ENCODE assay signal across 12 cellular contexts in the genomic region with DNA sequence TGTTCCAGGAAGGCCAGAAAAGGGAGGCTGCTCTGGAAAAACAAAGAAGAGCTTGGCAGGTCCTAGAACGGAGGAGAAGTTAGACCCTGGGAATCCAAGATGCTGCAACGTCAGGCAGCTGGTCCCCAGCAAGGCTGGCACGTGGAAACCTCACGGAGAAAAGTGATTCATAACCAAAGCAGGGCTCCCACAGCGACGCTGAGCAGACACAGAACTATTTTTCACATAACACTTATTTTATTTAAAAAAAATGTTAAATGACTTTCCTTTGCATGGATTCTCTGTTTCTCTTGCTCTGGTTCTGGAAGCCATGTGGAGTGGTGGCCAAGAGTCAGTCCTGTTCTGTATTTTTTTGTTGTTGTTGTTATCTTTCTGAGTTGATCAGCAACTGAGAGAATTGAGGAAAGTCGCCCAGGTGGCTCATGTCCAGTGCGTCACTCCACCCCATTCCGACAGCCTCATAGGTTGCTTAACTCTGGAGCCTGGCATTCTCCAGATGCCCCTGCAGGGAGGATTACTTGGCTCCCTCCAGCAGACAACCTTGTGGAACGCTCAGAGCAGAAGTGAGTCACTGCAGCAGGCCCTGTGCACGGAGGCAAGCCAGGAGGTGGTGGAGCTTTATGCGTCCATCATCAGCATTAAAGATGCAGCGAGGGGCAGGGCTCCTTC.
DNase-seq lines count a peak whose midpoint lies in the region; ATAC-seq and TF ChIP-seq lines count a peak whose summit lies in the region.
"Had no signal": no experiment of that assay in that cellular context is flagged by ENCODE, and none has a peak within 500 bp of the region (broad histone marks: within the 10 kb centered on the region; RNA-seq: fewer than 3 reads in every experiment).

No MANE protein-coding gene starts in this region.

- H3K27me3 ChIP-seq in ascending aorta (no peaks in the 10 kb centered on the region), tibial nerve (no peaks in the 10 kb centered on the region)

- H3K4me3 ChIP-seq in ascending aorta, result peak overlapping the region; percentile 14 to 31
- H3K4me3 ChIP-seq in tibial nerve, result no peak overlapping the region

- no peaks in the 10 kb centered on the region for H3K36me3 Mint-ChIP-seq in activated CD4-positive, alpha-beta T cell treated with anti-CD3 and anti-CD28 coated beads for 36 hours (ENCODE audit: low read depth)
- H3K36me3 Mint-ChIP-seq: activated naive CD4-positive, alpha-beta T cell treated with anti-CD3 and anti-CD28 coated beads, Interleukin-2, amount 50 U/mL, for 72 hours had no signal

- no peak overlapping the region for H3K27ac Mint-ChIP-seq in activated CD4-positive, alpha-beta T cell treated with anti-CD3 and anti-CD28 coated beads for 36 hours
- H3K27ac Mint-ChIP-seq: activated naive CD4-positive, alpha-beta T cell treated with anti-CD3 and anti-CD28 coated beads, Interleukin-2, amount 50 U/mL, for 72 hours had no signal

- H3K27ac ChIP-seq in ascending aorta, result peak overlapping the region; percentile 26 to 71
- H3K27ac ChIP-seq in tibial nerve, result peak overlapping the region in 1 of 4 donors; percentile 58

- intact Hi-C loops in activated CD4-positive, alpha-beta T cell treated with anti-CD3 and anti-CD28 coated beads for 36 hours (cut with DNase I, micrococcal nuclease), result no loop called here
- intact Hi-C loops in ascending aorta (cut with DNase I), result loop anchor here (2.0 to 5.0 kb wide), 2 partner anchors 182 to 250 kb away; no protein-coding TSS in a partner anchor
- intact Hi-C loops in head of caudate nucleus (cut with DNase I), result no loop called here

- peak; percentile 47 for ATAC-seq in activated CD4-positive, alpha-beta T cell treated with anti-CD3 and anti-CD28 coated beads for 36 hours
- no peak for ATAC-seq in HG03108 (IDR thresholded peaks at IDR 0.05; ENCODE audit: unreplicated experiment)

- TF ChIP-seq CTCF in ascending aorta (IDR thresholded peaks at IDR 0.05), result no peak
- TF ChIP-seq CTCF in tibial nerve (IDR thresholded peaks at IDR 0.05), result no peak

- no peaks in the 10 kb centered on the region for H3K9me3 Mint-ChIP-seq in activated CD4-positive, alpha-beta T cell treated with anti-CD3 and anti-CD28 coated beads for 36 hours (ENCODE audit: low read depth)
- H3K9me3 Mint-ChIP-seq: activated naive CD4-positive, alpha-beta T cell treated with anti-CD3 and anti-CD28 coated beads, Interleukin-2, amount 50 U/mL, for 72 hours had no signal

- POLR2A ChIA-PET in activated CD4-positive, alpha-beta T cell treated with anti-CD3 and anti-CD28 coated beads for 36 hours (lab: Charles Lee), result no interaction called here

- H3K36me3 ChIP-seq in ascending aorta (no peaks in the 10 kb centered on the region), tibial nerve (no peaks in the 10 kb centered on the region)

- peaks cover 0 to 6% of the 10 kb centered on the region in 2 donors for H3K4me1 ChIP-seq in ascending aorta
- H3K4me1 ChIP-seq in tibial nerve, result no peaks in the 10 kb centered on the region

- TF ChIP-seq EP300 in tibial nerve (IDR thresholded peaks at IDR 0.05), result no peak

- no peak overlapping the region for H3K4me3 Mint-ChIP-seq in activated CD4-positive, alpha-beta T cell treated with anti-CD3 and anti-CD28 coated beads for 36 hours

- no peaks in the 10 kb centered on the region for H3K27me3 Mint-ChIP-seq in activated CD4-positive, alpha-beta T cell treated with anti-CD3 and anti-CD28 coated beads for 36 hours

- no peak for TF ChIP-seq POLR2A in tibial nerve (IDR thresholded peaks at IDR 0.05)

- WGBS in tibial nerve, 2 donors, result 60 to 68% methylated on average over 13 of the region's 13 CpGs

- H3K9me3 ChIP-seq in ascending aorta (no peaks in the 10 kb centered on the region), tibial nerve (peaks cover 0 to 5% (median 0%) of the 10 kb centered on the region in 4 donors)

- CTCF ChIA-PET in activated CD4-positive, alpha-beta T cell treated with anti-CD3 and anti-CD28 coated beads for 36 hours (lab: Charles Lee), result no interaction called here

- DNase-seq in activated CD4-positive, alpha-beta T cell treated with anti-CD3 and anti-CD28 coated beads for 36 hours, result peak; percentile 38
- DNase-seq in activated CD4-positive, alpha-beta T cell treated with anti-CD3 and anti-CD28 coated beads, Interleukin-2, amount 50 U/mL, for 48 hours, result no peak
- DNase-seq in ascending aorta (ENCODE audit: low spot score in 2 of 2) (peak in 1 of 2 donors; percentile 86), head of caudate nucleus (peak in 31 of 42 donors; percentile 19 to 74 (median 38)), tibial nerve (ENCODE audit: low spot score in 2 of 2) (peak; percentile 18 to 36), GF-D8 (lab: John Stamatoyannopoulos, UW) (no peak), RPMI8226 (no peak)
- DNase-seq: glutamatergic neuron; NCI-H1092; stimulated activated CD4-positive, alpha-beta T cell treated with anti-CD3 and anti-CD28 coated beads, Interleukin-4, amount 100 ng/mL, for 1 hour had no signal

- peaks cover 31% of the 10 kb centered on the region for H3K4me1 Mint-ChIP-seq in activated CD4-positive, alpha-beta T cell treated with anti-CD3 and anti-CD28 coated beads for 36 hours

Comparison
In these comparisons a context has a peak if more than half of its experiments do, and no peak if none do; other contexts are left out.
1. DNase-seq: peak in activated CD4-positive, alpha-beta T cell treated with anti-CD3 and anti-CD28 coated beads for 36 hours (single experiment), head of caudate nucleus (31 of 42) and tibial nerve (2 of 2); none in activated CD4-positive, alpha-beta T cell treated with anti-CD3 and anti-CD28 coated beads, Interleukin-2, amount 50 U/mL, for 48 hours (0 of 2), GF-D8 (single experiment) and RPMI8226 (single experiment).
2. H3K4me3 ChIP-seq: peak in ascending aorta (2 of 2); none in tibial nerve (0 of 4).